In genomic region chr10:9097206-9097990, GRCh38 we compare ENCODE assay signal across 19 cellular contexts.
DNase-seq lines count a peak whose midpoint lies in the region; ATAC-seq, FAIRE-seq and TF ChIP-seq lines count a peak whose summit lies in the region.
"Had no signal": no experiment of that assay in that cellular context is flagged by ENCODE, and none has a peak within 500 bp of the region (broad histone marks: within the 10 kb centered on the region; RNA-seq: fewer than 3 reads in every experiment).

No MANE protein-coding gene starts in this region.

- H3K27me3 Mint-ChIP-seq in CD8-positive, alpha-beta T cell (ENCODE audit: low read depth), result no peaks in the 10 kb centered on the region
- H3K27me3 Mint-ChIP-seq in activated CD8-positive, alpha-beta T cell treated with anti-CD3 and anti-CD28 coated beads for 36 hours, result no peaks in the 10 kb centered on the region
- H3K27me3 Mint-ChIP-seq in activated T-cell treated with anti-CD3 and anti-CD28 coated beads, Interleukin-2, amount 50 U/mL, for 72 hours (ENCODE audit: low read depth), result no peaks in the 10 kb centered on the region

- no peak overlapping the region for H3K4me3 Mint-ChIP-seq in CD8-positive, alpha-beta T cell
- H3K4me3 Mint-ChIP-seq in activated CD8-positive, alpha-beta T cell treated with anti-CD3 and anti-CD28 coated beads for 36 hours, result no peak overlapping the region
- no peak overlapping the region for H3K4me3 Mint-ChIP-seq in activated T-cell treated with anti-CD3 and anti-CD28 coated beads, Interleukin-2, amount 50 U/mL, for 72 hours
- H3K4me3 Mint-ChIP-seq: activated naive CD4-positive, alpha-beta T cell treated with anti-CD3 and anti-CD28 coated beads for 36 hours; endodermal cell had no signal

- peaks cover 33% of the 10 kb centered on the region for H3K4me1 Mint-ChIP-seq in CD8-positive, alpha-beta T cell (ENCODE audit: low read depth)
- peaks cover 41% of the 10 kb centered on the region for H3K4me1 Mint-ChIP-seq in activated CD8-positive, alpha-beta T cell treated with anti-CD3 and anti-CD28 coated beads for 36 hours (ENCODE audit: low read depth)
- peaks cover 46% of the 10 kb centered on the region for H3K4me1 Mint-ChIP-seq in activated T-cell treated with anti-CD3 and anti-CD28 coated beads, Interleukin-2, amount 50 U/mL, for 72 hours (ENCODE audit: low read depth)

- CTCF ChIA-PET in CD8-positive, alpha-beta T cell (lab: Charles Lee), result interaction anchor here (0.6 to 1.1 kb wide), 2 partner anchors 89 to 1589 kb away, joined by 3 to 4 read pairs; no protein-coding TSS in a partner anchor
- CTCF ChIA-PET in activated CD8-positive, alpha-beta T cell treated with anti-CD3 and anti-CD28 coated beads for 36 hours (lab: Charles Lee), result interaction anchor here (1.0 kb wide), 1 partner anchor 111 kb away, joined by 3 read pairs; no protein-coding TSS in a partner anchor

- no peaks in the 10 kb centered on the region for H3K27me3 ChIP-seq in CD8-positive, alpha-beta T cell (ENCODE audit: insufficient read depth, low read length)
- H3K27me3 ChIP-seq in gastroesophageal sphincter, result no peaks in the 10 kb centered on the region
- H3K27me3 ChIP-seq: stomach, transverse colon had no signal

- no peaks in the 10 kb centered on the region for H3K9me3 ChIP-seq in CD8-positive, alpha-beta T cell (ENCODE audit: low read length)
- H3K9me3 ChIP-seq in gastroesophageal sphincter, result no peaks in the 10 kb centered on the region
- H3K9me3 ChIP-seq: stomach, transverse colon had no signal

- H3K36me3 ChIP-seq in CD8-positive, alpha-beta T cell (ENCODE audit: insufficient read depth, low read length), result no peaks in the 10 kb centered on the region
- no peaks in the 10 kb centered on the region for H3K36me3 ChIP-seq in gastroesophageal sphincter
- H3K36me3 ChIP-seq: heart left ventricle, stomach, transverse colon had no signal

- no peak for DNase-seq in CD8-positive, alpha-beta T cell
- DNase-seq in Jurkat, Clone E6-1 (ENCODE audit: low read depth, low spot score), result peak; percentile 41
- DNase-seq in activated CD8-positive, alpha-beta T cell treated with anti-CD3 and anti-CD28 coated beads for 36 hours, result no peak
- no peak for DNase-seq in stimulated activated CD4-positive, alpha-beta T cell treated with anti-CD3 and anti-CD28 coated beads, Interleukin-4, amount 100 ng/mL, for 24 hours
- DNase-seq in activated T-cell treated with anti-CD3 and anti-CD28 coated beads, Interleukin-2, amount 50 U/mL, for 72 hours, result no peak
- DNase-seq: activated naive CD4-positive, alpha-beta T cell treated with anti-CD3 and anti-CD28 coated beads for 36 hours; activated T-cell treated with anti-CD3 and anti-CD28 coated beads for 4 hours; AML-193; heart left ventricle; NCI-H1417 treated with DMSO at 0.1 percent for 48 hours; NCI-H69; small intestine; stimulated activated CD4-positive, alpha-beta T cell treated with anti-CD3 and anti-CD28 coated beads, Interleukin-4, amount 100 ng/mL, for 1 hour; stomach; transverse colon had no signal

- intact Hi-C loops in CD8-positive, alpha-beta T cell (cut with DNase I, micrococcal nuclease), result loop anchor here (1.0 to 10.0 kb wide), 6 partner anchors 55 to 1044 kb away; partner anchors contain the start of gene GATA3 (in 1 of the 2)
- intact Hi-C loops in activated CD8-positive, alpha-beta T cell treated with anti-CD3 and anti-CD28 coated beads for 36 hours (cut with micrococcal nuclease), result loop anchor here (10.0 kb wide), 2 partner anchors 107 to 1043 kb away; partner anchors contain the start of gene GATA3

- 38 to 50% methylated on average over 2 of the region's 2 CpGs for WGBS in gastroesophageal sphincter (ENCODE audit: low coverage in 1 of 2), 2 donors

- peak overlapping the region; percentile 33 for H3K27ac Mint-ChIP-seq in CD8-positive, alpha-beta T cell
- H3K27ac Mint-ChIP-seq in activated CD8-positive, alpha-beta T cell treated with anti-CD3 and anti-CD28 coated beads for 36 hours, result peak overlapping the region; percentile 55
- H3K27ac Mint-ChIP-seq in activated T-cell treated with anti-CD3 and anti-CD28 coated beads, Interleukin-2, amount 50 U/mL, for 72 hours, result no peak overlapping the region
- H3K27ac Mint-ChIP-seq: activated naive CD4-positive, alpha-beta T cell treated with anti-CD3 and anti-CD28 coated beads for 36 hours; endodermal cell had no signal

- peaks cover 28% of the 10 kb centered on the region for H3K4me1 ChIP-seq in CD8-positive, alpha-beta T cell (ENCODE audit: insufficient read depth, low read length)
- no peaks in the 10 kb centered on the region for H3K4me1 ChIP-seq in gastroesophageal sphincter
- H3K4me1 ChIP-seq: heart left ventricle, stomach, transverse colon had no signal

- ATAC-seq in CD8-positive, alpha-beta T cell, result peak; percentile 69
- no peak for ATAC-seq in activated CD8-positive, alpha-beta T cell treated with anti-CD3 and anti-CD28 coated beads for 36 hours
- no peak for ATAC-seq in gastroesophageal sphincter
- ATAC-seq in activated T-cell treated with anti-CD3 and anti-CD28 coated beads, Interleukin-2, amount 50 U/mL, for 72 hours (replicated peaks in 1 of 2), result no peak
- ATAC-seq: heart left ventricle, Right ventricle myocardium inferior had no signal

- H3K4me3 ChIP-seq in CD8-positive, alpha-beta T cell (ENCODE audit: low read depth, low read length), result no peak overlapping the region
- no peak overlapping the region for H3K4me3 ChIP-seq in Jurkat, Clone E6-1 (ENCODE audit: low read length)
- H3K4me3 ChIP-seq in gastroesophageal sphincter, result no peak overlapping the region
- H3K4me3 ChIP-seq: heart left ventricle, stomach, transverse colon had no signal

- TF ChIP-seq POLR2A in gastroesophageal sphincter (IDR thresholded peaks at IDR 0.05), result no peak

- POLR2A ChIA-PET in CD8-positive, alpha-beta T cell (lab: Charles Lee), result interaction anchor here (1.2 to 2.1 kb wide), 4 partner anchors 15 to 90 kb away, joined by 3 to 9 read pairs (median 4); no protein-coding TSS in a partner anchor
- POLR2A ChIA-PET in activated CD8-positive, alpha-beta T cell treated with anti-CD3 and anti-CD28 coated beads for 36 hours (lab: Charles Lee), result interaction anchor here (0.6 to 2.1 kb wide), 3 partner anchors 15 to 1310 kb away, joined by 3 to 8 read pairs (median 3); partner anchors contain the start of genes ATP5F1C and KIN

- H3K36me3 Mint-ChIP-seq in CD8-positive, alpha-beta T cell, result no peaks in the 10 kb centered on the region
- H3K36me3 Mint-ChIP-seq in activated CD8-positive, alpha-beta T cell treated with anti-CD3 and anti-CD28 coated beads for 36 hours (ENCODE audit: low read depth), result peaks cover 29% of the 10 kb centered on the region
- peaks cover 0 to 17% of the 10 kb centered on the region in 2 donors for H3K36me3 Mint-ChIP-seq in activated T-cell treated with anti-CD3 and anti-CD28 coated beads, Interleukin-2, amount 50 U/mL, for 72 hours (ENCODE audit: insufficient read depth in 2 of 2)

- H3K27ac ChIP-seq in CD8-positive, alpha-beta T cell (ENCODE audit: low read depth, low read length), result peak overlapping the region; percentile 37
- H3K27ac ChIP-seq in gastroesophageal sphincter, result no peak overlapping the region
- H3K27ac ChIP-seq: heart left ventricle, stomach, transverse colon had no signal

- FAIRE-seq in islet of Langerhans (lab: Jason Lieb, UNC), result peak; percentile 56
- FAIRE-seq: small intestine had no signal

- no peak for TF ChIP-seq EP300 in gastroesophageal sphincter (IDR thresholded peaks at IDR 0.05)

- peaks cover 4% of the 10 kb centered on the region for H3K9me3 Mint-ChIP-seq in CD8-positive, alpha-beta T cell
- H3K9me3 Mint-ChIP-seq in activated CD8-positive, alpha-beta T cell treated with anti-CD3 and anti-CD28 coated beads for 36 hours, result peaks cover 16% of the 10 kb centered on the region
- H3K9me3 Mint-ChIP-seq in activated T-cell treated with anti-CD3 and anti-CD28 coated beads, Interleukin-2, amount 50 U/mL, for 72 hours, result no peaks in the 10 kb centered on the region
- H3K9me3 Mint-ChIP-seq: activated naive CD4-positive, alpha-beta T cell treated with anti-CD3 and anti-CD28 coated beads for 36 hours had no signal

- TF ChIP-seq CTCF in CD8-positive, alpha-beta T cell (IDR thresholded peaks at IDR 0.05), result no peak
- TF ChIP-seq CTCF in activated CD8-positive, alpha-beta T cell treated with anti-CD3 and anti-CD28 coated beads for 36 hours (IDR thresholded peaks at IDR 0.05), result no peak
- no peak for TF ChIP-seq CTCF in gastroesophageal sphincter (IDR thresholded peaks at IDR 0.05)
